Comparison of ENCODE assay signal across 1 cellular context in genomic region chr20:59032713-59033059, GRCh38.
A peak's percentile ranks its signal among the peaks of the same experiment; 100 is the strongest.
TF ChIP-seq lines count a peak whose summit lies in the region.

No MANE protein-coding gene starts in this region.

TF ChIP-seq in K562, 482 proteins besides CTCF, POLR2A, EP300 and RAD21 (continued from another document):
- TF ChIP-seq, protein P1, sequence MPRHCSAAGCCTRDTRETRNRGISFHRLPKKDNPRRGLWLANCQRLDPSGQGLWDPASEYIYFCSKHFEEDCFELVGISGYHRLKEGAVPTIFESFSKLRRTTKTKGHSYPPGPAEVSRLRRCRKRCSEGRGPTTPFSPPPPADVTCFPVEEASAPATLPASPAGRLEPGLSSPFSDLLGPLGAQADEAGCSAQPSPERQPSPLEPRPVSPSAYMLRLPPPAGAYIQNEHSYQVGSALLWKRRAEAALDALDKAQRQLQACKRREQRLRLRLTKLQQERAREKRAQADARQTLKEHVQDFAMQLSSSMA (CRISPR knock-in tag; IDR thresholded peaks at IDR 0.05): no peak
- TF ChIP-seq MYC (IDR thresholded peaks at IDR 0.05; ENCODE audit: low read depth, low read length) (no peak), MYC (CRISPR knock-in tag; IDR thresholded peaks at IDR 0.05; ENCODE audit: borderline replicate concordance, low read depth) (no peak), ZBTB5 (IDR thresholded peaks at IDR 0.05) (no peak), GATA2 (CRISPR knock-in tag; IDR thresholded peaks at IDR 0.05) (no peak), PHF8 (IDR thresholded peaks at IDR 0.05; ENCODE audit: borderline replicate concordance, low read length) (no peak)
- TF ChIP-seq, protein P2, sequence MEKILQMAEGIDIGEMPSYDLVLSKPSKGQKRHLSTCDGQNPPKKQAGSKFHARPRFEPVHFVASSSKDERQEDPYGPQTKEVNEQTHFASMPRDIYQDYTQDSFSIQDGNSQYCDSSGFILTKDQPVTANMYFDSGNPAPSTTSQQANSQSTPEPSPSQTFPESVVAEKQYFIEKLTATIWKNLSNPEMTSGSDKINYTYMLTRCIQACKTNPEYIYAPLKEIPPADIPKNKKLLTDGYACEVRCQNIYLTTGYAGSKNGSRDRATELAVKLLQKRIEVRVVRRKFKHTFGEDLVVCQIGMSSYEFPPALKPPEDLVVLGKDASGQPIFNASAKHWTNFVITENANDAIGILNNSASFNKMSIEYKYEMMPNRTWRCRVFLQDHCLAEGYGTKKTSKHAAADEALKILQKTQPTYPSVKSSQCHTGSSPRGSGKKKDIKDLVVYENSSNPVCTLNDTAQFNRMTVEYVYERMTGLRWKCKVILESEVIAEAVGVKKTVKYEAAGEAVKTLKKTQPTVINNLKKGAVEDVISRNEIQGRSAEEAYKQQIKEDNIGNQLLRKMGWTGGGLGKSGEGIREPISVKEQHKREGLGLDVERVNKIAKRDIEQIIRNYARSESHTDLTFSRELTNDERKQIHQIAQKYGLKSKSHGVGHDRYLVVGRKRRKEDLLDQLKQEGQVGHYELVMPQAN (IDR thresholded peaks at IDR 0.05; ENCODE audit: borderline replicate concordance): peak; percentile 23; the same call in 1 of the 2 replicates
- TF ChIP-seq, protein P3, sequence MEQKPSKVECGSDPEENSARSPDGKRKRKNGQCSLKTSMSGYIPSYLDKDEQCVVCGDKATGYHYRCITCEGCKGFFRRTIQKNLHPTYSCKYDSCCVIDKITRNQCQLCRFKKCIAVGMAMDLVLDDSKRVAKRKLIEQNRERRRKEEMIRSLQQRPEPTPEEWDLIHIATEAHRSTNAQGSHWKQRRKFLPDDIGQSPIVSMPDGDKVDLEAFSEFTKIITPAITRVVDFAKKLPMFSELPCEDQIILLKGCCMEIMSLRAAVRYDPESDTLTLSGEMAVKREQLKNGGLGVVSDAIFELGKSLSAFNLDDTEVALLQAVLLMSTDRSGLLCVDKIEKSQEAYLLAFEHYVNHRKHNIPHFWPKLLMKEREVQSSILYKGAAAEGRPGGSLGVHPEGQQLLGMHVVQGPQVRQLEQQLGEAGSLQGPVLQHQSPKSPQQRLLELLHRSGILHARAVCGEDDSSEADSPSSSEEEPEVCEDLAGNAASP (IDR thresholded peaks at IDR 0.05): no peak
- TF ChIP-seq, protein P4, sequence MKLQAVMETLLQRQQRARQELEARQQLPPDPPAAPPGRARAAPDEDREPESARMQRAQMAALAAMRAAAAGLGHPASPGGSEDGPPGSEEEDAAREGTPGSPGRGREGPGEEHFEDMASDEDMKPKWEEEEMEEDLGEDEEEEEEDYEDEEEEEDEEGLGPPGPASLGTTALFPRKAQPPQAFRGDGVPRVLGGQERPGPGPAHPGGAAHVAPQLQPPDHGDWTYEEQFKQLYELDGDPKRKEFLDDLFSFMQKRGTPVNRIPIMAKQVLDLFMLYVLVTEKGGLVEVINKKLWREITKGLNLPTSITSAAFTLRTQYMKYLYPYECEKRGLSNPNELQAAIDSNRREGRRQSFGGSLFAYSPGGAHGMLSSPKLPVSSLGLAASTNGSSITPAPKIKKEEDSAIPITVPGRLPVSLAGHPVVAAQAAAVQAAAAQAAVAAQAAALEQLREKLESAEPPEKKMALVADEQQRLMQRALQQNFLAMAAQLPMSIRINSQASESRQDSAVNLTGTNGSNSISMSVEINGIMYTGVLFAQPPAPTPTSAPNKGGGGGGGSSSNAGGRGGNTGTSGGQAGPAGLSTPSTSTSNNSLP (IDR thresholded peaks at IDR 0.05; ENCODE audit: borderline replicate concordance, low read depth, low read length): no peak
- TF ChIP-seq, protein P5, sequence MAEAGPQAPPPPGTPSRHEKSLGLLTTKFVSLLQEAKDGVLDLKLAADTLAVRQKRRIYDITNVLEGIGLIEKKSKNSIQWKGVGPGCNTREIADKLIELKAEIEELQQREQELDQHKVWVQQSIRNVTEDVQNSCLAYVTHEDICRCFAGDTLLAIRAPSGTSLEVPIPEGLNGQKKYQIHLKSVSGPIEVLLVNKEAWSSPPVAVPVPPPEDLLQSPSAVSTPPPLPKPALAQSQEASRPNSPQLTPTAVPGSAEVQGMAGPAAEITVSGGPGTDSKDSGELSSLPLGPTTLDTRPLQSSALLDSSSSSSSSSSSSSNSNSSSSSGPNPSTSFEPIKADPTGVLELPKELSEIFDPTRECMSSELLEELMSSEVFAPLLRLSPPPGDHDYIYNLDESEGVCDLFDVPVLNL (CRISPR knock-in tag; IDR thresholded peaks at IDR 0.05; ENCODE audit: low read depth): no peak
- TF ChIP-seq, protein P6, sequence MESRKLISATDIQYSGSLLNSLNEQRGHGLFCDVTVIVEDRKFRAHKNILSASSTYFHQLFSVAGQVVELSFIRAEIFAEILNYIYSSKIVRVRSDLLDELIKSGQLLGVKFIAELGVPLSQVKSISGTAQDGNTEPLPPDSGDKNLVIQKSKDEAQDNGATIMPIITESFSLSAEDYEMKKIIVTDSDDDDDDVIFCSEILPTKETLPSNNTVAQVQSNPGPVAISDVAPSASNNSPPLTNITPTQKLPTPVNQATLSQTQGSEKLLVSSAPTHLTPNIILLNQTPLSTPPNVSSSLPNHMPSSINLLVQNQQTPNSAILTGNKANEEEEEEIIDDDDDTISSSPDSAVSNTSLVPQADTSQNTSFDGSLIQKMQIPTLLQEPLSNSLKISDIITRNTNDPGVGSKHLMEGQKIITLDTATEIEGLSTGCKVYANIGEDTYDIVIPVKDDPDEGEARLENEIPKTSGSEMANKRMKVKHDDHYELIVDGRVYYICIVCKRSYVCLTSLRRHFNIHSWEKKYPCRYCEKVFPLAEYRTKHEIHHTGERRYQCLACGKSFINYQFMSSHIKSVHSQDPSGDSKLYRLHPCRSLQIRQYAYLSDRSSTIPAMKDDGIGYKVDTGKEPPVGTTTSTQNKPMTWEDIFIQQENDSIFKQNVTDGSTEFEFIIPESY (CRISPR knock-in tag; IDR thresholded peaks at IDR 0.05): peak; percentile 46; the same call in 1 of the 2 replicates
